ENCODE assay signal across 5 cellular contexts in genomic region chr1:177660188-177660587, GRCh38.
"Had no signal": no experiment of that assay in that cellular context is flagged by ENCODE, and none has a peak within 500 bp of the region (broad histone marks: within the 10 kb centered on the region; RNA-seq: fewer than 3 reads in every experiment).

No MANE protein-coding gene starts in this region.

- H2AFZ ChIP-seq: GM23338 had no signal

- DNase-seq: H9, HCEC 1CT, IMR-90 had no signal

- ATAC-seq: GM23338, K562 had no signal

- H3K4me3 ChIP-seq: GM23338, K562 had no signal

- H3K4me2 ChIP-seq: GM23338 had no signal
